Comparison of ENCODE assay signal across 9 cellular contexts in the genomic region with DNA sequence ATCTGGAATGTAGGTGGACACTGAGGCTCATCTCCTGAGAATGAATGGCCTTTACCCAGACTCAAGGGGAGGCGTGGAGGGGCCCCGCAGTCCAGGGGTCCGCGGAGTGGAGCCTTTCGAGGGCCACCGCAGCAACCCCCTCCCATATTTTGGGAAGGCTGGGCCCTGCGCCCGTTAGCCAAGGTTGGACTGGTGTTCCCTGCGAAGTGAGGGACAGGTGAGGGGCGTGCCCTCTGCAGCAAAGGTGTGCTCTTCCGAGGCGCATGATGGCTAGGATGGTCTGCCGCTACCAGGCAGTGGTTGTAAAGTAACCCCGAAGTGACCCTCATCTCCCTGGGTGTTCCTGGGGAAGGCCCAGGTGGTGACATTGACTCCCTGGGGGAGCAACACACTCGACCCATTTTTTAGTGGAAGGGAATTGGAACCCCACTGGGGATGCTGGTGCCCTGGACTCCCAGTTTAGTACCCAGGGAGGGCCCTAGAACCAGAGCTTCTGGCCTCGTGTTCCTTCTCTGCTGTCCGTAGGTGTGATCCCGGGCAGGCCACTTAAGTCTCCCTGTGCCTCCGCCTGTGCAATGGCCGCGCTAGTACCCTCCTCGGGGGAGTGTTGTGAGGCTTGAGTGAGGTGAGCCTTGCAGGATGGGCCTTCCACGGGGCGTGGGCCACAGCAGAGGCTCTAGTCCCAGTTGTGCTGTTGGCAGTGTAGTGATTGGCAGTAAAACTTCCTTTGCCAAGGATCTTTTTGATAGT. TPM values are rescaled to one million over a fixed set of nuclear protein-coding genes. Genes with fewer than 3 reads are reported as not detected.
DNase-seq lines count a peak whose midpoint lies in the region; ATAC-seq and TF ChIP-seq lines count a peak whose summit lies in the region.
"Had no signal": no experiment of that assay in that cellular context is flagged by ENCODE, and none has a peak within 500 bp of the region (broad histone marks: within the 10 kb centered on the region; RNA-seq: fewer than 3 reads in every experiment).

No MANE protein-coding gene starts in this region.

- H3K9me3 ChIP-seq in right lobe of liver = no peaks in the 10 kb centered on the region

- H3K4me3 ChIP-seq in astrocyte of the spinal cord (ENCODE audit: low read depth, low read length) (peak overlapping the region; percentile 37), right lobe of liver (peak overlapping the region; percentile 56 to 67 (median 60))

- WGBS in right lobe of liver (ENCODE audit: insufficient coverage, low coverage, low lambda C conversion rate, missing lambda C conversion rate) = 43% methylated on average over 8 of the region's 24 CpGs

- H3K36me3 ChIP-seq in right lobe of liver = no peaks in the 10 kb centered on the region

- intact Hi-C loops in right lobe of liver (cut with DNase I) = loop anchor here in 1 of 2 donors (10.0 kb wide), 1 partner anchor 216 kb away; a partner anchor contains a TSS

- TF ChIP-seq CTCF in astrocyte of the spinal cord (IDR thresholded peaks at IDR 0.05; ENCODE audit: low read depth, low read length) (no peak), right lobe of liver (IDR thresholded peaks at IDR 0.05) (no peak), omental fat pad (IDR thresholded peaks at IDR 0.05) (no peak)

- ATAC-seq in right lobe of liver (no peak), omental fat pad (ENCODE audit: low FRiP score) (no peak)

- in situ Hi-C loops in astrocyte of the spinal cord (cut with HindIII; ENCODE audit: low sequenced_read_pairs) = no loop called here

- no peak for TF ChIP-seq POLR2A in right lobe of liver (IDR thresholded peaks at IDR 0.05)

- no peaks in the 10 kb centered on the region for H3K4me1 ChIP-seq in right lobe of liver

- H3K27me3 ChIP-seq in right lobe of liver = no peaks in the 10 kb centered on the region

- peak; percentile 30 for DNase-seq in activated CD4-positive, CD25-positive, alpha-beta regulatory T cell treated with anti-CD3 and anti-CD28 coated beads, Interleukin-2, amount 50 U/mL, for 72 hours
- no peak for DNase-seq in activated CD4-positive, CD25-positive, alpha-beta regulatory T cell (lab: John Stamatoyannopoulos, UW)
- DNase-seq in astrocyte of the spinal cord (ENCODE audit: low read depth, low spot score) (no peak), right lobe of liver (no peak), LoVo (ENCODE audit: low spot score) (no peak), omental fat pad (ENCODE audit: low spot score) (no peak), SKM-1 treated with dmso at 0.1 percent for 144 hours (lab: John Stamatoyannopoulos, UW; ENCODE audit: unreplicated experiment) (no peak)
- DNase-seq: NCI-H187 treated with DMSO at 0.1 percent for 48 hours had no signal

- H3K27ac ChIP-seq in right lobe of liver = no peak overlapping the region
- peak overlapping the region; percentile 2 for H3K27ac ChIP-seq in temporal lobe (ENCODE audit: low read depth, low read length)

RNA-seq across cellular contexts. Expression of a gene that starts 0.8 kb away (rescaled TPM):
- total RNA-seq in right lobe of liver = 1 to 10 TPM in 5 of 6 experiments, under 1 TPM in 1; 0.74 to 3.9 (median 1.5) TPM
- 12.8 TPM for total RNA-seq in temporal lobe
- total RNA-seq in omental fat pad = 1 to 10 TPM in 3 of 4 donors, under 1 TPM in 1; 0.84 to 2.3 (median 1.8) TPM

RNA-seq across cellular contexts. Expression of a gene that starts 57.6 kb away (rescaled TPM):
- total RNA-seq in right lobe of liver (not detected), temporal lobe (not detected), omental fat pad (1 to 10 TPM in 1 of 4 donors, under 1 TPM in 1, not detected in 2; 0.60 to 1.1 TPM)
